35 cellular contexts compared by ENCODE assay signal in the genomic region with DNA sequence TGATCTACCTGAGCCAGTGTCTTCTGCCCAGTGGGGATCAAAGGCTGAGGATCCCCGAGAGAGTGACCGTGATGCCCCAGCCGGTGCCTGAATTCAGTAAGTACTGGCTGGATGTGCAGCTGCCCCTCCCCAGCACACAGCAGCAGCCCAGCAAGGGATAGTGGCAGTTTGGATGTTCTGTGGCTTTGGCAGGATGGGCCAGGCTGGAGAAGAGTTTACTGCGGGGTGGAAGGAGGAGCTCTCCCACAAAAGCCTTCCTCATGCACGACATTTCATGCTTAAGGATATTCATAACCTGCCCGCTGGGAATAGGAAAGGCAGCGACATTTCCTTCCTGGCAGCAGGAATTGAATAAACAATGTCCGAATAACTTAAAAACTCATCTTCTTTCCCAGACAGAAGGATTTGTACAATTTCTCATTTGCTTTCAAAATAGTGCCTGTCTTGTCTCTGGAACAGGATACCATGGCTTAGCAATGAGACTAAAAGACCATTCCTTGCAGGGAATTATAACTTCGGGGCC.
"Had no signal": no experiment of that assay in that cellular context is flagged by ENCODE, and none has a peak within 500 bp of the region (broad histone marks: within the 10 kb centered on the region; RNA-seq: fewer than 3 reads in every experiment).

No MANE protein-coding gene starts in this region.

- DNase-seq: activated CD4-positive, alpha-beta memory T cell treated with anti-CD3 and anti-CD28 coated beads, Interleukin-2, amount 10 ng/mL, durations not matched to agents 7 days and 5 days; activated CD4-positive, alpha-beta T cell treated with anti-CD3 and anti-CD28 coated beads for 1 hour; activated CD4-positive, alpha-beta T cell treated with anti-CD3 and anti-CD28 coated beads for 48 hours; activated CD4-positive, CD25-positive, alpha-beta regulatory T cell; activated CD8-positive, alpha-beta memory T cell treated with anti-CD3 and anti-CD28 coated beads for 24 hours; activated CD8-positive, alpha-beta memory T cell treated with anti-CD3 and anti-CD28 coated beads, Interleukin-2, amount 10 ng/mL, durations not matched to agents 7 days and 5 days; activated CD8-positive, alpha-beta memory T cell treated with anti-CD3 and anti-CD28 coated beads, Interleukin-2, amount 50 U/mL, for 48 hours; activated gamma-delta T cell treated with Interleukin-2 at 50 U/mL for 16 hours; activated naive CD4-positive, alpha-beta T cell treated with anti-CD3 and anti-CD28 coated beads for 36 hours; activated T-cell treated with anti-CD3 and anti-CD28 coated beads, Interleukin-2, amount 50 U/mL, for 72 hours; adrenal gland; central memory CD4-positive, alpha-beta T cell; Kasumi-1; KG1; MM.1S; NCI-H1092 treated with DMSO at 0.1 percent for 48 hours; NCI-H1417; NCI-H146; NCI-H187; NCI-H2029 treated with DMSO at 0.1 percent for 48 hours; NCI-H2107; NCI-H2171; NCI-H510A; NCI-H526; NCI-H748 treated with DMSO at 0.1 percent for 48 hours; NK-92 treated with Interleukin-12 subunit alpha and Interleukin-12 subunit beta, amount 100 ng/mL, for 24 hours; PC-3; Peyer's patch; RPMI8226; T1000; WERI-Rb-1 had no signal

- H3K27me3 ChIP-seq: adrenal gland, Peyer's patch had no signal

- H3K9me3 Mint-ChIP-seq: activated CD4-positive, alpha-beta memory T cell treated with anti-CD3 and anti-CD28 coated beads, Interleukin-2, amount 10 ng/mL, durations not matched to agents 7 days and 5 days; activated naive CD4-positive, alpha-beta T cell treated with anti-CD3 and anti-CD28 coated beads for 36 hours; activated naive CD4-positive, alpha-beta T cell treated with anti-CD3 and anti-CD28 coated beads, Interleukin-2, amount 50 U/mL, for 72 hours; activated T-cell treated with anti-CD3 and anti-CD28 coated beads, Interleukin-2, amount 50 U/mL, for 72 hours; activated T-helper 17 cell treated with anti-CD3 and anti-CD28 coated beads, Interleukin-2, amount 50 U/mL, for 72 hours; brain had no signal

- H3K27ac Mint-ChIP-seq: activated CD4-positive, alpha-beta memory T cell treated with anti-CD3 and anti-CD28 coated beads, Interleukin-2, amount 10 ng/mL, durations not matched to agents 7 days and 5 days; activated CD8-positive, alpha-beta memory T cell treated with anti-CD3 and anti-CD28 coated beads, Interleukin-2, amount 10 ng/mL, durations not matched to agents 7 days and 5 days; activated naive CD4-positive, alpha-beta T cell treated with anti-CD3 and anti-CD28 coated beads for 36 hours; activated T-cell treated with anti-CD3 and anti-CD28 coated beads, Interleukin-2, amount 50 U/mL, for 72 hours; activated T-helper 17 cell treated with anti-CD3 and anti-CD28 coated beads, Interleukin-2, amount 50 U/mL, for 72 hours; brain had no signal

- H3K4me3 ChIP-seq: adrenal gland, Peyer's patch had no signal

- H3K36me3 Mint-ChIP-seq: activated CD8-positive, alpha-beta memory T cell treated with anti-CD3 and anti-CD28 coated beads, Interleukin-2, amount 10 ng/mL, durations not matched to agents 7 days and 5 days; activated naive CD4-positive, alpha-beta T cell treated with anti-CD3 and anti-CD28 coated beads, Interleukin-2, amount 50 U/mL, for 72 hours; brain had no signal

- H3K36me3 ChIP-seq: adrenal gland, Peyer's patch, WERI-Rb-1 had no signal

- H3K27ac ChIP-seq: adrenal gland, Peyer's patch, WERI-Rb-1 had no signal

- H3K4me1 Mint-ChIP-seq: activated CD4-positive, alpha-beta memory T cell treated with anti-CD3 and anti-CD28 coated beads, Interleukin-2, amount 10 ng/mL, durations not matched to agents 7 days and 5 days; activated CD8-positive, alpha-beta memory T cell treated with anti-CD3 and anti-CD28 coated beads, Interleukin-2, amount 10 ng/mL, durations not matched to agents 7 days and 5 days; activated T-helper 17 cell treated with anti-CD3 and anti-CD28 coated beads, Interleukin-2, amount 50 U/mL, for 72 hours; brain had no signal

- H3K4me3 Mint-ChIP-seq: activated CD4-positive, alpha-beta memory T cell treated with anti-CD3 and anti-CD28 coated beads, Interleukin-2, amount 10 ng/mL, durations not matched to agents 7 days and 5 days; activated CD8-positive, alpha-beta memory T cell treated with anti-CD3 and anti-CD28 coated beads, Interleukin-2, amount 10 ng/mL, durations not matched to agents 7 days and 5 days; activated naive CD4-positive, alpha-beta T cell treated with anti-CD3 and anti-CD28 coated beads for 36 hours; activated T-cell treated with anti-CD3 and anti-CD28 coated beads, Interleukin-2, amount 50 U/mL, for 72 hours; activated T-helper 17 cell treated with anti-CD3 and anti-CD28 coated beads, Interleukin-2, amount 50 U/mL, for 72 hours; brain had no signal

- H3K9me3 ChIP-seq: adrenal gland, Peyer's patch had no signal

- H3K4me1 ChIP-seq: adrenal gland, Peyer's patch had no signal

- ATAC-seq: activated CD8-positive, alpha-beta memory T cell treated with anti-CD3 and anti-CD28 coated beads, Interleukin-2, amount 10 ng/mL, durations not matched to agents 7 days and 5 days; activated naive CD4-positive, alpha-beta T cell treated with anti-CD3 and anti-CD28 coated beads, Interleukin-2, amount 50 U/mL, for 72 hours; activated T-cell treated with anti-CD3 and anti-CD28 coated beads, Interleukin-2, amount 50 U/mL, for 72 hours; activated T-helper 17 cell treated with anti-CD3 and anti-CD28 coated beads, Interleukin-2, amount 50 U/mL, for 72 hours; PC-3; Right ventricle myocardium inferior had no signal
